1 cellular context compared by ENCODE assay signal in genomic region chr5:109297900-109298299, GRCh38.
TF ChIP-seq lines count a peak whose summit lies in the region.

No MANE protein-coding gene starts in this region.

TF ChIP-seq in GM23338, 12 proteins besides CTCF, POLR2A, EP300 and RAD21 (continued from another document):
- TF ChIP-seq REST (IDR thresholded peaks at IDR 0.05; ENCODE audit: unreplicated experiment): no peak
- TF ChIP-seq EZH2phosphoT487 (IDR thresholded peaks at IDR 0.05; ENCODE audit: unreplicated experiment): no peak
- no peak for TF ChIP-seq ZNF462 (CRISPR knock-in tag; IDR thresholded peaks at IDR 0.05)
- no peak for TF ChIP-seq ETS1 (IDR thresholded peaks at IDR 0.05)
- TF ChIP-seq JUNB (IDR thresholded peaks at IDR 0.05; ENCODE audit: unreplicated experiment): no peak
